25 cellular contexts compared by ENCODE assay signal in genomic region chr17:47916489-47917208, GRCh38. TPM values are rescaled to one million over a fixed set of nuclear protein-coding genes. Genes with fewer than 3 reads are reported as not detected.
DNase-seq lines count a peak whose midpoint lies in the region; ATAC-seq and TF ChIP-seq lines count a peak whose summit lies in the region.
"Had no signal": no experiment of that assay in that cellular context is flagged by ENCODE, and none has a peak within 500 bp of the region (broad histone marks: within the 10 kb centered on the region; RNA-seq: fewer than 3 reads in every experiment).

No MANE protein-coding gene starts in this region.

- peaks cover 41% of the 10 kb centered on the region for H3K4me1 ChIP-seq in left ventricle myocardium inferior
- H3K4me1 ChIP-seq in upper lobe of right lung, result no peaks in the 10 kb centered on the region

- H3K36me3 ChIP-seq in left ventricle myocardium inferior (peaks cover 21% of the 10 kb centered on the region), upper lobe of right lung (peaks cover 24% of the 10 kb centered on the region)
- H3K36me3 ChIP-seq: brain microvascular endothelial cell had no signal

- no peak overlapping the region for H3K4me3 Mint-ChIP-seq in activated naive CD8-positive, alpha-beta T cell treated with anti-CD3 and anti-CD28 coated beads for 36 hours
- H3K4me3 Mint-ChIP-seq in glutamatergic neuron (ENCODE audit: unreplicated experiment), result peak overlapping the region; percentile 61
- H3K4me3 Mint-ChIP-seq: stimulated activated naive B cell treated with anti-CD40 and anti-IgM and Interleukin-4, amounts not matched to agents 10 μg/mL and 1 μg/mL and 100 μg/mL, for 72 hours had no signal

- no peaks in the 10 kb centered on the region for H3K27me3 Mint-ChIP-seq in activated naive CD8-positive, alpha-beta T cell treated with anti-CD3 and anti-CD28 coated beads for 36 hours
- H3K27me3 Mint-ChIP-seq in glutamatergic neuron (ENCODE audit: unreplicated experiment), result peaks cover 2% of the 10 kb centered on the region
- H3K27me3 Mint-ChIP-seq: stimulated activated naive B cell treated with anti-CD40 and anti-IgM and Interleukin-4, amounts not matched to agents 10 μg/mL and 1 μg/mL and 100 μg/mL, for 72 hours had no signal

- peak overlapping the region; percentile 52 for H3K27ac Mint-ChIP-seq in activated naive CD8-positive, alpha-beta T cell treated with anti-CD3 and anti-CD28 coated beads for 36 hours
- no peak overlapping the region for H3K27ac Mint-ChIP-seq in glutamatergic neuron (ENCODE audit: unreplicated experiment)
- H3K27ac Mint-ChIP-seq: activated T-helper 2 cell treated with anti-CD3 and anti-CD28 coated beads, Interferon-gamma antibody, Interleukin-2, Interleukin-4, amounts not matched to agents 10 μg/mL and 5 μg/mL and 100 μg/mL, durations not matched to agents 14 hours and 24 hours and 36 hours; stimulated activated naive B cell treated with anti-CD40 and anti-IgM and Interleukin-4, amounts not matched to agents 10 μg/mL and 1 μg/mL and 100 μg/mL, for 72 hours had no signal

- TF ChIP-seq CTCF in left ventricle myocardium inferior (IDR thresholded peaks at IDR 0.05; ENCODE audit: borderline replicate concordance) (no peak), glutamatergic neuron (IDR thresholded peaks at IDR 0.05; ENCODE audit: partially characterized antibody, unreplicated experiment) (no peak), upper lobe of right lung (IDR thresholded peaks at IDR 0.05) (no peak), GM10266 (IDR thresholded peaks at IDR 0.05; ENCODE audit: control insufficient read depth, insufficient read depth, low read depth, missing control alignments) (no peak)

- no peak for ATAC-seq in left ventricle myocardium superior
- peak; percentile 24 for ATAC-seq in upper lobe of right lung
- no peak for ATAC-seq in HG03521 (IDR thresholded peaks at IDR 0.05; ENCODE audit: unreplicated experiment)
- ATAC-seq: left lung; mucosa of descending colon; stimulated activated naive B cell treated with anti-CD40 and anti-IgM and Interleukin-4, amounts not matched to agents 10 μg/mL and 1 μg/mL and 100 μg/mL, for 72 hours had no signal

- intact Hi-C loops in left ventricle myocardium inferior (cut with micrococcal nuclease) (no loop called here), left ventricle myocardium superior (cut with micrococcal nuclease) (no loop called here), upper lobe of right lung (cut with DNase I) (no loop called here)

- no peaks in the 10 kb centered on the region for H3K9me3 ChIP-seq in left ventricle myocardium inferior (replicated peaks)
- H3K9me3 ChIP-seq in upper lobe of right lung, result no peaks in the 10 kb centered on the region
- H3K9me3 ChIP-seq: left lung, mucosa of descending colon, testis had no signal

- H3K4me1 Mint-ChIP-seq in activated naive CD8-positive, alpha-beta T cell treated with anti-CD3 and anti-CD28 coated beads for 36 hours, result peaks cover 4% of the 10 kb centered on the region
- H3K4me1 Mint-ChIP-seq in glutamatergic neuron (ENCODE audit: low read depth, unreplicated experiment), result peaks cover 8% of the 10 kb centered on the region

- DNase-seq in left ventricle myocardium inferior (no peak), left ventricle myocardium superior (no peak), glutamatergic neuron (no peak), upper lobe of right lung (no peak), GM10266 (ENCODE audit: extremely low spot score) (no peak), NCI-H128 (lab: John Stamatoyannopoulos, UW; ENCODE audit: unreplicated experiment) (no peak)
- DNase-seq in activated naive CD8-positive, alpha-beta T cell treated with anti-CD3 and anti-CD28 coated beads for 36 hours, result no peak
- DNase-seq: activated CD4-positive, alpha-beta T cell treated with anti-CD3 and anti-CD28 coated beads for 4 hours; brain microvascular endothelial cell; cortex of kidney; DMS 273 treated with DMSO at 0.1 percent for 48 hours; H7; KBM-7; left lung; mucosa of descending colon; NCI-H146; NCI-H526 treated with DMSO at 0.1 percent for 48 hours; SHP77; stimulated activated CD4-positive, alpha-beta T cell treated with anti-CD3 and anti-CD28 coated beads, Interleukin-2, amount 100 ng/mL, for 24 hours; stimulated activated naive B cell treated with anti-CD40 and anti-IgM and Interleukin-4, amounts not matched to agents 10 μg/mL and 1 μg/mL and 100 μg/mL, for 72 hours; T-helper 1 cell had no signal

- H3K27ac ChIP-seq in left ventricle myocardium inferior (replicated peaks) (peak overlapping the region; percentile 71), upper lobe of right lung (no peak overlapping the region)
- H3K27ac ChIP-seq: brain microvascular endothelial cell, left lung had no signal

- H3K9me3 Mint-ChIP-seq in activated naive CD8-positive, alpha-beta T cell treated with anti-CD3 and anti-CD28 coated beads for 36 hours, result no peaks in the 10 kb centered on the region
- peaks cover 4% of the 10 kb centered on the region for H3K9me3 Mint-ChIP-seq in glutamatergic neuron (ENCODE audit: unreplicated experiment)
- H3K9me3 Mint-ChIP-seq: activated T-helper 2 cell treated with anti-CD3 and anti-CD28 coated beads, Interferon-gamma antibody, Interleukin-2, Interleukin-4, amounts not matched to agents 10 μg/mL and 5 μg/mL and 100 μg/mL, durations not matched to agents 14 hours and 24 hours and 36 hours; stimulated activated naive B cell treated with anti-CD40 and anti-IgM and Interleukin-4, amounts not matched to agents 10 μg/mL and 1 μg/mL and 100 μg/mL, for 72 hours had no signal

- H3K27me3 ChIP-seq in left ventricle myocardium inferior (ENCODE audit: low read depth) (no peaks in the 10 kb centered on the region), upper lobe of right lung (no peaks in the 10 kb centered on the region)
- H3K27me3 ChIP-seq: brain microvascular endothelial cell, left lung, testis had no signal

- peaks cover 3% of the 10 kb centered on the region for H3K36me3 Mint-ChIP-seq in activated naive CD8-positive, alpha-beta T cell treated with anti-CD3 and anti-CD28 coated beads for 36 hours
- peaks cover 8% of the 10 kb centered on the region for H3K36me3 Mint-ChIP-seq in glutamatergic neuron (ENCODE audit: unreplicated experiment)

- H3K4me3 ChIP-seq in left ventricle myocardium inferior (no peak overlapping the region), upper lobe of right lung (no peak overlapping the region)
- H3K4me3 ChIP-seq: left lung, mucosa of descending colon, testis had no signal

RNA-seq across cellular contexts. Expression of gene SP2, which starts 20.6 kb away (rescaled TPM):
- total RNA-seq in left ventricle myocardium inferior (13.9 TPM), left ventricle myocardium superior (14.1 TPM), glutamatergic neuron (ENCODE audit: unreplicated experiment) (17.8 TPM), upper lobe of right lung (16.9 TPM)
- total RNA-seq in activated naive CD8-positive, alpha-beta T cell treated with anti-CD3 and anti-CD28 coated beads for 36 hours, result 10 to 100 TPM; 18.1 to 18.8 TPM

RNA-seq across cellular contexts. Expression of gene PNPO, which starts 24.7 kb away (rescaled TPM):
- total RNA-seq in left ventricle myocardium inferior, result 25.3 TPM
- total RNA-seq in left ventricle myocardium superior, result 31.3 TPM
- total RNA-seq in activated naive CD8-positive, alpha-beta T cell treated with anti-CD3 and anti-CD28 coated beads for 36 hours, result 10 to 100 TPM; 56.1 to 61.1 TPM
- 6.0 TPM for total RNA-seq in glutamatergic neuron (ENCODE audit: unreplicated experiment)
- 29.4 TPM for total RNA-seq in upper lobe of right lung

RNA-seq across cellular contexts. Expression of gene PRR15L, which starts 41.0 kb away (rescaled TPM):
- total RNA-seq in left ventricle myocardium inferior (0.14 TPM), left ventricle myocardium superior (not detected), glutamatergic neuron (ENCODE audit: unreplicated experiment) (not detected), upper lobe of right lung (47.4 TPM)
- total RNA-seq in activated naive CD8-positive, alpha-beta T cell treated with anti-CD3 and anti-CD28 coated beads for 36 hours, result not detected
- total RNA-seq: activated T-helper 2 cell treated with anti-CD3 and anti-CD28 coated beads, Interferon-gamma antibody, Interleukin-2, Interleukin-4, amounts not matched to agents 10 μg/mL and 5 μg/mL and 100 μg/mL, durations not matched to agents 14 hours and 24 hours and 36 hours; posterior vena cava had no signal

RNA-seq across cellular contexts. Expression of gene CDK5RAP3, which starts 54.3 kb away (rescaled TPM):
- 50.1 TPM for total RNA-seq in left ventricle myocardium inferior
- 50.8 TPM for total RNA-seq in left ventricle myocardium superior
- total RNA-seq in activated naive CD8-positive, alpha-beta T cell treated with anti-CD3 and anti-CD28 coated beads for 36 hours, result 100 to 1,000 TPM; 163 to 168 TPM
- 196 TPM for total RNA-seq in glutamatergic neuron (ENCODE audit: unreplicated experiment)
- total RNA-seq in upper lobe of right lung, result 140 TPM

Comparison
In these comparisons a context has a peak if more than half of its experiments do, and no peak if none do; other contexts are left out.
1. RNA of gene PRR15L, which starts 41.0 kb away (total RNA-seq): 47.4 TPM in upper lobe of right lung (single experiment); 0.14 TPM in left ventricle myocardium inferior (single experiment), not detected in left ventricle myocardium superior (single experiment), not detected in activated naive CD8-positive, alpha-beta T cell treated with anti-CD3 and anti-CD28 coated beads for 36 hours and not detected in glutamatergic neuron (single experiment); every median in the first group is over 10 times any median in the second.